ENCODE assay signal across 24 cellular contexts in genomic region chr13:52051400-52051799, GRCh38.
"Had no signal": no experiment of that assay in that cellular context is flagged by ENCODE, and none has a peak within 500 bp of the region (broad histone marks: within the 10 kb centered on the region; RNA-seq: fewer than 3 reads in every experiment).

No MANE protein-coding gene starts in this region.

- H3K9me3 Mint-ChIP-seq: type B pancreatic cell had no signal

- H3K36me3 Mint-ChIP-seq: type B pancreatic cell had no signal

- H3K27ac ChIP-seq: dorsolateral prefrontal cortex, gastrocnemius medialis, heart right ventricle, left ventricle myocardium inferior, lower lobe of right lung, neutrophil, ovary, suprapubic skin, thyroid gland, uterus had no signal

- H3K9me3 ChIP-seq: gastrocnemius medialis, lower lobe of right lung, neutrophil, ovary, suprapubic skin, thyroid gland, uterus had no signal

- DNase-seq: cortex of kidney; dorsolateral prefrontal cortex; effector CD8-positive, alpha-beta T cell; gastrocnemius medialis; heart right ventricle; immature natural killer cell; kidney; left cardiac atrium; left ventricle myocardium inferior; lower lobe of right lung; mesenchymal stem cell; naive thymus-derived CD4-positive, alpha-beta T cell; ovary; right cardiac atrium; small intestine; stimulated activated CD4-positive, alpha-beta T cell treated with anti-CD3 and anti-CD28 coated beads, Interleukin-2, amount 100 ng/mL, for 48 hours; stimulated activated naive CD8-positive, alpha-beta T cell treated with anti-CD3 and anti-CD28 coated beads, Interleukin-15, Interleukin-2, amounts not matched to agents 100 U/mL and 50 U/mL, for 24 hours; thyroid gland; uterus had no signal

- H3K27me3 ChIP-seq: dorsolateral prefrontal cortex, gastrocnemius medialis, heart right ventricle, neutrophil, ovary, suprapubic skin, thyroid gland, uterus had no signal

- FAIRE-seq: endometrium, kidney, small intestine had no signal

- H3K36me3 ChIP-seq: gastrocnemius medialis, heart right ventricle, left ventricle myocardium inferior, lower lobe of right lung, neutrophil, ovary, suprapubic skin, thyroid gland, uterus had no signal

- H3K4me3 Mint-ChIP-seq: immature natural killer cell; naive thymus-derived CD4-positive, alpha-beta T cell; type B pancreatic cell had no signal

- H3K27ac Mint-ChIP-seq: immature natural killer cell; naive thymus-derived CD4-positive, alpha-beta T cell; type B pancreatic cell had no signal

- H3K4me1 Mint-ChIP-seq: immature natural killer cell; naive thymus-derived CD4-positive, alpha-beta T cell had no signal

- H3K27me3 Mint-ChIP-seq: type B pancreatic cell had no signal

- ATAC-seq: esophagus mucosa; gastrocnemius medialis; heart right ventricle; lower lobe of right lung; naive thymus-derived CD4-positive, alpha-beta T cell; right cardiac atrium; stimulated activated naive CD8-positive, alpha-beta T cell treated with anti-CD3 and anti-CD28 coated beads, Interleukin-15, Interleukin-2, amounts not matched to agents 100 U/mL and 50 U/mL, for 24 hours had no signal

- H3K4me3 ChIP-seq: dorsolateral prefrontal cortex, gastrocnemius medialis, heart right ventricle, left ventricle myocardium inferior, lower lobe of right lung, ovary, suprapubic skin, thyroid gland, uterus had no signal

- H3K4me1 ChIP-seq: gastrocnemius medialis, heart right ventricle, left ventricle myocardium inferior, lower lobe of right lung, suprapubic skin, thyroid gland, uterus had no signal
